ENCODE assay signal across 8 cellular contexts in the genomic region with DNA sequence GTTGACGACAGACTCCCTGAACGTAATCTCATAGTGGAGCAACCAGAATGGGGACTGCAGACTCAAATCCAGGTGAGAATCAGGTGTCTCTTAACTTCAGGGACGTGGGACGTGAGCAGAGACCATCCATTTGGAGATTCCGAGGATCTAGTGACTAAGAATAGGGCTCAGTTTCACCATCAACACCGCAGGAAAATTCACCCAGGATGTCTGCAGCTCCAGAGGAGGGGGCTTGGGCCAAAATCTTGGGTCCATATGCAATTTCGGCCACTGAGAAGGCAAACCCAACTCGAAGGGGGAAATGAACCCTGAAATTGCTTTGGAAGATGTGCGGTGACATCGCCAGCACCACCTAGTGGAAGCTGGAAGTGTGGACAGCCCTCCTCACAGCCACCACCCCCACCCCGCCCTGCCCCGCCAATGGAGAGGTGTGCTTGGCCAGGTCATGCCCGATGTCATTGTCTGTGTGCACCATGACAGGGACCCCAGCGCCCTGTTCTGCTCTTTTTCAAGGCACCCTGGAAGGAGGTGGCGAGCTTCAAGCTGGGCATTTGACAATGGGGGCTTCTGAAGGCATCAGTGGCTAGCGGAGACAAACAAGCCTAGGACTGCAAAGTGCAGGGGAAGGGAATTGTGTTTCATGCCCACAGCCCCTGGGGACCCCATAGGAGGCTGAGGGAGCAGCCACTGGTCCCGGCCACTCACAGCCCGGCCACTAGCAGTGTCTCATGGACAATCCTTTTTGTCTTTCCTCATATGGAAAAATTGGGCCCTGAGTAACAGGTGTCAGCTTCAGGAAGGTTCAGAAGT. TPM values are rescaled to one million over a fixed set of nuclear protein-coding genes. Genes with fewer than 3 reads are reported as not detected.
DNase-seq lines count a peak whose midpoint lies in the region; ATAC-seq and TF ChIP-seq lines count a peak whose summit lies in the region.

No MANE protein-coding gene starts in this region.

- H3K36me3 Mint-ChIP-seq in activated T-helper 1 cell treated with anti-CD3 and anti-CD28 coated beads, Interleukin-12 subunit alpha, Interleukin-12 subunit beta, Interleukin-2, Interleukin-4 antibody, amounts not matched to agents 30 ng/mL and 10 ng/mL and 1 ng/mL, durations not matched to agents 14 hours and 24 hours and 36 hours (ENCODE audit: low read depth), result peaks cover 25% of the 10 kb centered on the region

- no peak overlapping the region for H2AFZ ChIP-seq in PC-9
- no peak overlapping the region for H2AFZ ChIP-seq in osteoblast (ENCODE audit: low read length)

- in situ Hi-C loops in GM18951 (cut with MboI; ENCODE audit: low sequenced_read_pairs, unreplicated experiment), result no loop called here

- peak; percentile 38 for TF ChIP-seq POLR2A in GM18951 (IDR thresholded peaks at IDR 0.05; ENCODE audit: extremely low read depth, insufficient read depth, insufficient read length)

- H3K4me1 ChIP-seq in PC-9 (replicated peaks; ENCODE audit: insufficient read depth), result no peaks in the 10 kb centered on the region
- no peaks in the 10 kb centered on the region for H3K4me1 ChIP-seq in osteoblast (ENCODE audit: insufficient read depth, low read length)
- H3K4me1 ChIP-seq in tibial artery, result peaks cover 0 to 11% (median 5%) of the 10 kb centered on the region in 4 donors

- no peaks in the 10 kb centered on the region for H3K27me3 ChIP-seq in PC-9 (ENCODE audit: insufficient read depth, low read depth)
- no peaks in the 10 kb centered on the region for H3K27me3 ChIP-seq in osteoblast (ENCODE audit: insufficient read depth, low read length)
- H3K27me3 ChIP-seq in tibial artery, result no peaks in the 10 kb centered on the region

- H3K9me3 Mint-ChIP-seq in activated T-helper 1 cell treated with anti-CD3 and anti-CD28 coated beads, Interleukin-12 subunit alpha, Interleukin-12 subunit beta, Interleukin-2, Interleukin-4 antibody, amounts not matched to agents 30 ng/mL and 10 ng/mL and 1 ng/mL, durations not matched to agents 14 hours and 24 hours and 36 hours, result no peaks in the 10 kb centered on the region

- H3K4me2 ChIP-seq in PC-9 (no peak overlapping the region), osteoblast (ENCODE audit: insufficient read depth, low read length) (no peak overlapping the region)

- TF ChIP-seq CTCF in AG09319 (IDR thresholded peaks at IDR 0.05; ENCODE audit: low read depth, low read length) (peak; percentile 78), PC-9 (conservative IDR thresholded peaks at IDR 0.05) (peak; percentile 91), fibroblast of the aortic adventitia (IDR thresholded peaks at IDR 0.05; ENCODE audit: insufficient read depth, low read length) (peak; percentile 80), osteoblast (IDR thresholded peaks at IDR 0.05; ENCODE audit: extremely low read depth, low read depth, low read length) (peak; percentile 70), tibial artery (IDR thresholded peaks at IDR 0.05) (peak; percentile 74 to 75)

- peak overlapping the region; percentile 24 for H3K27ac Mint-ChIP-seq in activated T-helper 1 cell treated with anti-CD3 and anti-CD28 coated beads, Interleukin-12 subunit alpha, Interleukin-12 subunit beta, Interleukin-2, Interleukin-4 antibody, amounts not matched to agents 30 ng/mL and 10 ng/mL and 1 ng/mL, durations not matched to agents 14 hours and 24 hours and 36 hours

- H3K4me1 Mint-ChIP-seq in activated T-helper 1 cell treated with anti-CD3 and anti-CD28 coated beads, Interleukin-12 subunit alpha, Interleukin-12 subunit beta, Interleukin-2, Interleukin-4 antibody, amounts not matched to agents 30 ng/mL and 10 ng/mL and 1 ng/mL, durations not matched to agents 14 hours and 24 hours and 36 hours (ENCODE audit: low read depth), result peaks cover 12% of the 10 kb centered on the region

- H3K4me3 Mint-ChIP-seq in activated T-helper 1 cell treated with anti-CD3 and anti-CD28 coated beads, Interleukin-12 subunit alpha, Interleukin-12 subunit beta, Interleukin-2, Interleukin-4 antibody, amounts not matched to agents 30 ng/mL and 10 ng/mL and 1 ng/mL, durations not matched to agents 14 hours and 24 hours and 36 hours, result no peak overlapping the region

- H4K20me1 ChIP-seq in PC-9 (ENCODE audit: insufficient read depth) (peaks cover 30% of the 10 kb centered on the region; the same call in 1 of the 2 replicates), osteoblast (ENCODE audit: insufficient read depth, low read length) (peaks cover 36% of the 10 kb centered on the region)

- no peaks in the 10 kb centered on the region for H3K27me3 Mint-ChIP-seq in activated T-helper 1 cell treated with anti-CD3 and anti-CD28 coated beads, Interleukin-12 subunit alpha, Interleukin-12 subunit beta, Interleukin-2, Interleukin-4 antibody, amounts not matched to agents 30 ng/mL and 10 ng/mL and 1 ng/mL, durations not matched to agents 14 hours and 24 hours and 36 hours (ENCODE audit: insufficient read depth)

- no peaks in the 10 kb centered on the region for H3K36me3 ChIP-seq in PC-9 (ENCODE audit: low read depth)
- peaks cover 33% of the 10 kb centered on the region for H3K36me3 ChIP-seq in osteoblast (ENCODE audit: insufficient read depth, low read length)
- peaks cover 22 to 31% (median 25%) of the 10 kb centered on the region in 3 donors for H3K36me3 ChIP-seq in tibial artery

- H3K9me3 ChIP-seq in PC-9 (ENCODE audit: insufficient read depth, low read depth), result no peaks in the 10 kb centered on the region
- no peaks in the 10 kb centered on the region for H3K9me3 ChIP-seq in osteoblast (ENCODE audit: low read depth, low read length)
- no peaks in the 10 kb centered on the region for H3K9me3 ChIP-seq in tibial artery

- H3F3A ChIP-seq in PC-9 (ENCODE audit: insufficient read depth, low read depth), result peaks cover 54% of the 10 kb centered on the region

- no TSS peak for BruUV-seq in PC-9 (replicated peaks; lab: Mats Ljungman, UMichigan)

- CTCF ChIA-PET in PC-9 (lab: Charles Lee), result interaction anchor here (0.5 to 1.0 kb wide), 4 partner anchors 38 to 103 kb away, joined by 3 to 8 read pairs (median 4); partner anchors contain the start of gene APOL2

- no peak for ATAC-seq in HG03442 (IDR thresholded peaks at IDR 0.05; ENCODE audit: unreplicated experiment)

- H3K9me2 ChIP-seq in PC-9 (ENCODE audit: insufficient read depth), result no peaks in the 10 kb centered on the region

- DNase-seq in AG09319 (ENCODE audit: extremely low read depth, low read depth) (no peak), PC-9 (peak; percentile 59 to 62), fibroblast of the aortic adventitia (ENCODE audit: low read depth) (peak; percentile 69), osteoblast (ENCODE audit: insufficient read length, low spot score, missing footprints) (peak; percentile 82), tibial artery (peak in 1 of 2 donors; percentile 77)
- DNase-seq in activated T-helper 1 cell treated with anti-CD3 and anti-CD28 coated beads, Interleukin-12 subunit alpha, Interleukin-12 subunit beta, Interleukin-2, Interleukin-4 antibody, amounts not matched to agents 30 ng/mL and 10 ng/mL and 1 ng/mL, durations not matched to agents 14 hours and 24 hours and 36 hours (ENCODE audit: low spot score), result peak; percentile 47

- intact Hi-C loops in PC-9 (cut with micrococcal nuclease; ENCODE audit: unreplicated experiment), result loop anchor here (2.0 to 10.0 kb wide), 3 partner anchors 80 to 653 kb away; no protein-coding TSS in a partner anchor
- intact Hi-C loops in activated T-helper 1 cell treated with anti-CD3 and anti-CD28 coated beads, Interleukin-12 subunit alpha, Interleukin-12 subunit beta, Interleukin-2, Interleukin-4 antibody, amounts not matched to agents 30 ng/mL and 10 ng/mL and 1 ng/mL, durations not matched to agents 14 hours and 24 hours and 36 hours (cut with micrococcal nuclease), result loop anchor here (1.0 to 2.0 kb wide), 3 partner anchors 19 to 83 kb away; partner anchors contain the start of gene APOL2
- intact Hi-C loops in tibial artery (cut with DNase I; ENCODE audit: low total_unique reads), result no loop called here

- H3K27ac ChIP-seq in PC-9 (no peak overlapping the region), osteoblast (ENCODE audit: low read depth, low read length) (no peak overlapping the region), tibial artery (peak overlapping the region in 1 of 2 donors; percentile 11)

- H3K79me2 ChIP-seq in PC-9 (ENCODE audit: low read depth) (no peaks in the 10 kb centered on the region), osteoblast (ENCODE audit: insufficient read depth, low read length) (peaks cover under 1% of the 10 kb centered on the region)

- POLR2A ChIA-PET in PC-9 (lab: Charles Lee; ENCODE audit: unreplicated experiment), result interaction anchor here (0.6 kb wide), 1 partner anchor 9 kb away, joined by 5 read pairs; no protein-coding TSS in a partner anchor

- no peak overlapping the region for H3K4me3 ChIP-seq in PC-9
- H3K4me3 ChIP-seq in fibroblast of the aortic adventitia (ENCODE audit: low read depth, low read length), result no peak overlapping the region
- H3K4me3 ChIP-seq in osteoblast (ENCODE audit: insufficient read depth, low read length), result no peak overlapping the region
- H3K4me3 ChIP-seq in tibial artery, result no peak overlapping the region

RNA-seq across cellular contexts. Expression of gene APOL1, which starts 24.8 kb away (rescaled TPM):
- total RNA-seq in PC-9 (2021) (27.0 and 33.0 TPM in 2 replicates), fibroblast of the aortic adventitia (ENCODE audit: low replicate concordance) (10.3 and 29.4 TPM in 2 replicates), osteoblast (34.8 and 38.7 TPM in 2 replicates)
- 36.7 and 37.1 TPM in 2 replicates for total RNA-seq in activated T-helper 1 cell treated with anti-CD3 and anti-CD28 coated beads, Interleukin-12 subunit alpha, Interleukin-12 subunit beta, Interleukin-2, Interleukin-4 antibody, amounts not matched to agents 30 ng/mL and 10 ng/mL and 1 ng/mL, durations not matched to agents 14 hours and 24 hours and 36 hours

RNA-seq across cellular contexts. Expression of gene APOL2, which starts 38.4 kb away (rescaled TPM):
- total RNA-seq in PC-9 (2021), result 19.9 and 27.4 TPM in 2 replicates
- 54.4 and 62.2 TPM in 2 replicates for total RNA-seq in activated T-helper 1 cell treated with anti-CD3 and anti-CD28 coated beads, Interleukin-12 subunit alpha, Interleukin-12 subunit beta, Interleukin-2, Interleukin-4 antibody, amounts not matched to agents 30 ng/mL and 10 ng/mL and 1 ng/mL, durations not matched to agents 14 hours and 24 hours and 36 hours
- 45.2 and 228 TPM in 2 replicates for total RNA-seq in fibroblast of the aortic adventitia (ENCODE audit: low replicate concordance)
- 50.7 and 56.1 TPM in 2 replicates for total RNA-seq in osteoblast
